Comparison of ENCODE assay signal across 1 cellular context in the genomic region with DNA sequence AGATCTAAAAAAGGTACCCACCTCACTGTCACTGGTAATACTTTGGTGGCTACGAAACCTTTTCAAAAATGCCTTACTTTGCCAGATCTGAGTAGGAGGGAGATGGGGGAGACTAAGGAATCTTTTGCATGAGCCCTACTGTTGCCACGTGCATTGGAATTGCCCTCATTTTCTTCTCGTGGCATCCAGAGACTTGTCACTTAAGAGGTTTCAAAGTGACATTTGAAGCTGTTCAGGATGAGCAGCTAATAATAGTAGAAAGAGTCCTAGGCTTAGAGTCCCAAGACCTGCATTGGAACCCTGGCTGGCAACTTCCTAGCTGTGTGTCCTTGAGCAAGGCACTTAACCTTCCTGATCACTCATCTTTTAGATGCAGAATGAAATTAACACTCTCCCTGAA.
TF ChIP-seq lines count a peak whose summit lies in the region.

No MANE protein-coding gene starts in this region.

TF ChIP-seq in K562, 482 proteins besides CTCF, POLR2A, EP300 and RAD21 (continued from another document):
- TF ChIP-seq, protein P1, sequence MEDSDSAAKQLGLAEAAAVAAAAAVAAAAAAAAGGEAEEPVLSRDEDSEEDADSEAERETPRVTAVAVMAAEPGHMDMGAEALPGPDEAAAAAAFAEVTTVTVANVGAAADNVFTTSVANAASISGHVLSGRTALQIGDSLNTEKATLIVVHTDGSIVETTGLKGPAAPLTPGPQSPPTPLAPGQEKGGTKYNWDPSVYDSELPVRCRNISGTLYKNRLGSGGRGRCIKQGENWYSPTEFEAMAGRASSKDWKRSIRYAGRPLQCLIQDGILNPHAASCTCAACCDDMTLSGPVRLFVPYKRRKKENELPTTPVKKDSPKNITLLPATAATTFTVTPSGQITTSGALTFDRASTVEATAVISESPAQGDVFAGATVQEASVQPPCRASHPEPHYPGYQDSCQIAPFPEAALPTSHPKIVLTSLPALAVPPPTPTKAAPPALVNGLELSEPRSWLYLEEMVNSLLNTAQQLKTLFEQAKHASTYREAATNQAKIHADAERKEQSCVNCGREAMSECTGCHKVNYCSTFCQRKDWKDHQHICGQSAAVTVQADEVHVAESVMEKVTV (CRISPR knock-in tag; IDR thresholded peaks at IDR 0.05): no peak
